7 cellular contexts compared by ENCODE assay signal in the genomic region with DNA sequence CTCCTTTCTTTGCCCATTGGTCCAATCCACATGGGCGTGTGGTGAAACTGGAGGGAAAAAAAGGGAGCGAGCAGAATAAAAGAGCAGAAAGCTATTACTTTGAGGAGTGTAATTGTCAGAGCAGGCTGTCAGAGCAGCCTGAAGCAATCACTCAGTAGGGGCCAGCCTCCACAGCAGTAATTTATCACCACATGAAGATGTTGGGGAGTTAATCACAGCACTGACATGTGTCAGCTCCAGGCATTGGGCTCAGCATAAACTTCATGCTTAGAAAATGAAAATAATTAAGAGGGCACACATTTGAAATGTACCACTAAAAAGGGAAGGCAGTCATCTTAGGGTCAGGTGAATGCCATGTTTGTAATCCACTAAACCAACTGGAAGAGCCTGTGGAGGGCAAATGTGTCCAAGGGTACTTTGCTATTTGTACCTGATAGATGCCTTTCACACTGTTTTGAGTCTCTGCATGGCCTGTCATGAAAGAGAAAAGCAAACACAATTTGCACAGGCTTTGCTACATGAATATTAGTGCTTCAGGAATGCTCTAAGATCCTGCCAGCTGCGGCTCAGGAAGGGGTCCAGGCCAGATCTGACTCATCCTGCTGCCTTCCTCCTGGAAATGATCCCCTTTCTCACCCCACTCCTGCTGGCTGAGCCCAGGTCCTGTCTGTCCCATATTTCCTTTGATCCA. TPM values are rescaled to one million over a fixed set of nuclear protein-coding genes. Genes with fewer than 3 reads are reported as not detected.
A peak's percentile ranks its signal among the peaks of the same experiment; 100 is the strongest.
DNase-seq lines count a peak whose midpoint lies in the region; ATAC-seq, FAIRE-seq and TF ChIP-seq lines count a peak whose summit lies in the region.

No MANE protein-coding gene starts in this region.

- H3K4me1 ChIP-seq in HCT116 (ENCODE audit: control insufficient read depth in 1 of 2, insufficient read depth in 2 of 2, low read length in 2 of 2), result peaks cover 19 to 33% of the 10 kb centered on the region in 2 experiments
- H3K4me1 ChIP-seq in SJSA1 (replicated peaks), result peaks cover 46% of the 10 kb centered on the region
- H3K4me1 ChIP-seq in small intestine (ENCODE audit: control insufficient read depth in 2 of 2, insufficient read depth in 1 of 2, low read depth in 1 of 2, low read length in 1 of 2), result peaks cover 4 to 8% of the 10 kb centered on the region in 2 donors

- ATAC-seq in HCT116 (no peak), esophagus mucosa (no peak), HG02870 (IDR thresholded peaks at IDR 0.05; ENCODE audit: unreplicated experiment) (no peak)

- intact Hi-C loops in HCT116 (cut with micrococcal nuclease), result no loop called here

- WGBS in small intestine, 3 donors, result 48 to 58% (median 49%) methylated on average over 3 of the region's 3 CpGs

- no peak for TF ChIP-seq POLR2A in HCT116 (IDR thresholded peaks at IDR 0.05; ENCODE audit: borderline replicate concordance, extremely low read depth, insufficient read depth, insufficient read length)

- no peak overlapping the region; the same call in 1 of the 2 replicates for H3K27ac ChIP-seq in HCT116 (ENCODE audit: low read depth, low read length)
- H3K27ac ChIP-seq in SJSA1, result peak overlapping the region; percentile 95
- H3K27ac ChIP-seq in small intestine (ENCODE audit: low read depth in 1 of 2, low read length in 1 of 2), result peak overlapping the region; percentile 22 to 51

- no peaks in the 10 kb centered on the region for H4K20me1 ChIP-seq in HCT116 (ENCODE audit: insufficient read depth)

- CTCF ChIA-PET in HCT116 (lab: Charles Lee), result no interaction called here

- POLR2A ChIA-PET in HCT116 (lab: Charles Lee), result no interaction called here

- in situ Hi-C loops in KBM-7 (cut with MboI; ENCODE audit: low pct_unique_long_range_greater_than_20kb, low sequenced_read_pairs), result no loop called here

- no peak for FAIRE-seq in small intestine (lab: Jason Lieb, UNC)

- no peak for TF ChIP-seq RAD21 in HCT116 (IDR thresholded peaks at IDR 0.05; ENCODE audit: low read depth)

- H3K9me3 ChIP-seq in HCT116 (ENCODE audit: control insufficient read depth in 1 of 2, insufficient read depth in 1 of 2, low read depth in 1 of 2, low read length in 2 of 2), result no peaks in the 10 kb centered on the region
- 0 out of 2 replicates have a peak, but pooled peaks cover 6% of the 10 kb centered on the region for H3K9me3 ChIP-seq in SJSA1 (replicated peaks)
- no peaks in the 10 kb centered on the region for H3K9me3 ChIP-seq in small intestine (ENCODE audit: control insufficient read depth, low read depth)

- no peaks in the 10 kb centered on the region for H3K36me3 ChIP-seq in HCT116 (ENCODE audit: control insufficient read depth in 1 of 2, insufficient read depth in 2 of 2, low read length in 2 of 2)
- peaks cover 18% of the 10 kb centered on the region for H3K36me3 ChIP-seq in SJSA1
- no peaks in the 10 kb centered on the region for H3K36me3 ChIP-seq in small intestine (ENCODE audit: control insufficient read depth in 2 of 2, insufficient read depth in 2 of 2, low read length in 2 of 2)

- H3K27me3 ChIP-seq in HCT116 (ENCODE audit: insufficient read depth, low read length) (no peaks in the 10 kb centered on the region), SJSA1 (replicated peaks) (no peaks in the 10 kb centered on the region), small intestine (ENCODE audit: control insufficient read depth in 2 of 2, insufficient read depth in 2 of 2, low read length in 2 of 2) (no peaks in the 10 kb centered on the region)

- RAD21 ChIA-PET in HCT116 (lab: Charles Lee; ENCODE audit: low non-redundant PET in 1 of 2, low total read pairs in 2 of 2, uncharacterized antibody in 2 of 2, unreplicated experiment in 2 of 2), result no interaction called here

- H3K4me3 ChIP-seq in HCT116 (replicated peaks in 1 of 2; ENCODE audit: low read depth in 1 of 2, low read length in 2 of 2) (no peak overlapping the region), SJSA1 (no peak overlapping the region), small intestine (ENCODE audit: low read depth in 1 of 2, low read length in 2 of 2) (no peak overlapping the region)

- H3K4me2 ChIP-seq in HCT116 (ENCODE audit: low read length), result peak overlapping the region; percentile 36

- H2AFZ ChIP-seq in HCT116 (ENCODE audit: low read depth, low read length, poor library complexity, severe bottlenecking), result no peak overlapping the region

- H3K9me2 ChIP-seq in HCT116 (ENCODE audit: insufficient read depth), result no peaks in the 10 kb centered on the region

- DNase-seq in HCT116 (ENCODE audit: low read depth, low spot score) (no peak), SJSA1 (ENCODE audit: low read depth in 1 of 2, low spot score in 2 of 2) (peak; percentile 55 to 71), fibroblast of the conjunctiva (ENCODE audit: low read depth) (peak; percentile 55), small intestine (no peak), KBM-7 (no peak)

- BruUV-seq in HCT116 (replicated peaks; lab: Mats Ljungman, UMichigan), result no TSS peak

- H3K9ac ChIP-seq in HCT116 (ENCODE audit: low read length), result no peak overlapping the region

- H3K79me2 ChIP-seq in HCT116 (ENCODE audit: insufficient read depth, low read length), result no peaks in the 10 kb centered on the region

- no peak for TF ChIP-seq CTCF in HCT116 (IDR thresholded peaks at IDR 0.05 in 2 of 3, conservative IDR thresholded peaks at IDR 0.05 in 1 of 3; ENCODE audit: borderline replicate concordance in 1 of 3, insufficient read depth in 1 of 3, low read depth in 2 of 3, low read length in 2 of 3)

TF ChIP-seq in HCT116, 20 proteins besides CTCF, POLR2A, EP300 and RAD21:
- TF ChIP-seq, protein P1, sequence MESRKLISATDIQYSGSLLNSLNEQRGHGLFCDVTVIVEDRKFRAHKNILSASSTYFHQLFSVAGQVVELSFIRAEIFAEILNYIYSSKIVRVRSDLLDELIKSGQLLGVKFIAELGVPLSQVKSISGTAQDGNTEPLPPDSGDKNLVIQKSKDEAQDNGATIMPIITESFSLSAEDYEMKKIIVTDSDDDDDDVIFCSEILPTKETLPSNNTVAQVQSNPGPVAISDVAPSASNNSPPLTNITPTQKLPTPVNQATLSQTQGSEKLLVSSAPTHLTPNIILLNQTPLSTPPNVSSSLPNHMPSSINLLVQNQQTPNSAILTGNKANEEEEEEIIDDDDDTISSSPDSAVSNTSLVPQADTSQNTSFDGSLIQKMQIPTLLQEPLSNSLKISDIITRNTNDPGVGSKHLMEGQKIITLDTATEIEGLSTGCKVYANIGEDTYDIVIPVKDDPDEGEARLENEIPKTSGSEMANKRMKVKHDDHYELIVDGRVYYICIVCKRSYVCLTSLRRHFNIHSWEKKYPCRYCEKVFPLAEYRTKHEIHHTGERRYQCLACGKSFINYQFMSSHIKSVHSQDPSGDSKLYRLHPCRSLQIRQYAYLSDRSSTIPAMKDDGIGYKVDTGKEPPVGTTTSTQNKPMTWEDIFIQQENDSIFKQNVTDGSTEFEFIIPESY (IDR thresholded peaks at IDR 0.05; ENCODE audit: extremely low read depth, insufficient replicate concordance, low read length), result no peak
- no peak for TF ChIP-seq CEBPB (IDR thresholded peaks at IDR 0.05; ENCODE audit: low read depth)
- TF ChIP-seq FOSL1 (IDR thresholded peaks at IDR 0.05; ENCODE audit: low read depth), result peak; percentile 15; the same call in 1 of the 2 replicates

RNA-seq across cellular contexts. Expression of gene PTGER4, which starts 2.9 kb away (rescaled TPM):
- total RNA-seq in HCT116 (2021; ENCODE audit: unreplicated experiment) (3.0 TPM), esophagus mucosa (1.5 TPM)
- polyA plus RNA-seq in HCT116 (2012), result 2.0 and 4.0 TPM in 2 replicates
- 22.5 and 27.6 TPM in 2 replicates for total RNA-seq in SJSA1 (2014; rRNA removed; shearing (Covaris generic))
- polyA plus RNA-seq in small intestine, result 10 to 100 TPM; 17.2 to 29.7 (median 21.1) TPM

Comparison
In these comparisons a context has a peak if more than half of its experiments do, and no peak if none do; other contexts are left out.
1. DNase-seq: peak in SJSA1 (2 of 2) and fibroblast of the conjunctiva (single experiment); none in HCT116 (single experiment), small intestine (single experiment) and KBM-7 (single experiment).